8 cellular contexts compared by ENCODE assay signal in the genomic region with DNA sequence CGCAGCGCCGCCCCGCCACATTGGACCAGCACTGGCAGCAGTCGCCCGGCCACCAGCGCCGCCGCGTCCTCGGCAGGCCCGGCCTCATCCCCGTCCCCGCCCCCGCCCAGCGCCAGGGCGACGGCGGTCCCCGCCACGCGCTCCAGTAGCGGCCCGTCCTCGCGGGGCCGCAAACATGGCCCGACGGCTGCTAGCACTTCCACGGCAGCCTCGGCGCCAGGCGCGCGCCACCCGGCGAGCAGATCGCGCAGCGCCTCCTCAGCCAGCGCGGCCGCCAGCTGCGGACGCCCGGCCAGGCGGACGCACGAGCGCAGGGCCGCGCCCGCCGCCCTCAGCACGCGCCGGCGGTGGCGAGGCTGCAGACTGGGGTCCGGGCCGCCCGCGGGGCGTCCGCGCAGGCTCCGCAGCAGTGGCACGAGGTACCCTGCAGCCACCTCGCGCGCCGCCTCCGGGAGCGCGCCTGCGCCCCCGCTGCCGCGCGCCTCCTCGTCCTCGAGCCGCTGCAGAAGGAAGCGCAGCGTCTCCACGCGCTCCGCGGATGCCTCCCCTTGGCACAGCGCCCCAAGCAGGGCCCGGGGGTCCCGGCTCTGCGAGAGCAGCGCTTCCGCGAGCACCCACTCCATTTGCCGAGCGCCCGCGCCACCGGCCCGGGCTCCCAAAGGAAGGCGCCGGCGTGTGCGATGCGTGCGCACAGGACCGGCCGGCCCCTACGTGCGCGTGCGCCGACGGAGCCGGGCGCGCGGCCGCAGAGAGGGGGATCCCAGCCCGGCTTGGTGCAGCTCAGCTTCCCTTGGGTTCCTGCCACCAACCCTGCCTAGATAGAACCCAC. TPM values are rescaled to one million over a fixed set of nuclear protein-coding genes. Genes with fewer than 3 reads are reported as not detected.
DNase-seq lines count a peak whose midpoint lies in the region; TF ChIP-seq lines count a peak whose summit lies in the region.

TARBP1 (minus strand) TSS at position 699 of the 829 bp plus-strand sequence; CDS start at position 623, 76 bp downstream.

- H3K9me3 Mint-ChIP-seq in activated naive CD4-positive, alpha-beta T cell treated with anti-CD3 and anti-CD28 coated beads, Interleukin-2, amount 50 U/mL, for 24 hours: no peaks in the 10 kb centered on the region
- peaks cover 5% of the 10 kb centered on the region for H3K9me3 Mint-ChIP-seq in glutamatergic neuron (ENCODE audit: unreplicated experiment)

- peaks cover 5% of the 10 kb centered on the region for H3K4me1 ChIP-seq in MM.1S (ENCODE audit: low read length)
- peaks cover 4 to 17% of the 10 kb centered on the region in 2 experiments; a peak in 3 of 4 replicates for H3K4me1 ChIP-seq in SK-N-SH (ENCODE audit: control insufficient read depth in 1 of 2, insufficient read depth in 2 of 2, low read depth in 1 of 2, low read length in 1 of 2)
- H3K4me1 ChIP-seq in ovary (ENCODE audit: insufficient read depth): peaks cover 2% of the 10 kb centered on the region
- peaks cover 3% of the 10 kb centered on the region for H3K4me1 ChIP-seq in thymus (ENCODE audit: control insufficient read depth, insufficient read depth, low read length)

- H3K27ac Mint-ChIP-seq in activated naive CD4-positive, alpha-beta T cell treated with anti-CD3 and anti-CD28 coated beads, Interleukin-2, amount 50 U/mL, for 24 hours: peak within 1 kb of the TSS; percentile 70
- H3K27ac Mint-ChIP-seq in glutamatergic neuron (ENCODE audit: unreplicated experiment): peak within 1 kb of the TSS; percentile 86

- H3K36me3 ChIP-seq in MM.1S (replicated peaks; ENCODE audit: insufficient read depth, low read length): no peaks in the 10 kb centered on the region
- no peaks in the 10 kb centered on the region for H3K36me3 ChIP-seq in SK-N-SH (replicated peaks in 1 of 2; ENCODE audit: control insufficient read depth in 1 of 2, insufficient read depth in 2 of 2, low read length in 1 of 2)
- no peaks in the 10 kb centered on the region for H3K36me3 ChIP-seq in ovary
- H3K36me3 ChIP-seq in thymus (ENCODE audit: control insufficient read depth, insufficient read depth): no peaks in the 10 kb centered on the region

- no peak; the same call in 1 of the 2 replicates for TF ChIP-seq RAD21 in SK-N-SH (IDR thresholded peaks at IDR 0.05; ENCODE audit: low read length)

- H3K4me2 ChIP-seq in MM.1S (ENCODE audit: low read depth, low read length): peak within 1 kb of the TSS; percentile 99
- H3K4me2 ChIP-seq in SK-N-SH: peak within 1 kb of the TSS; percentile 85

- 4% methylated on average over 10 of the region's 122 CpGs for WGBS in SK-N-SH (ENCODE audit: low lambda C conversion rate)
- 0 to 1% (median 0%) methylated on average over 31 to 122 of the region's 122 CpGs for WGBS in ovary, 3 donors
- under 1% methylated on average over 122 of the region's 122 CpGs for WGBS in thymus

- H3K36me3 Mint-ChIP-seq in activated naive CD4-positive, alpha-beta T cell treated with anti-CD3 and anti-CD28 coated beads, Interleukin-2, amount 50 U/mL, for 24 hours: peaks cover 4% of the 10 kb centered on the region
- no peaks in the 10 kb centered on the region for H3K36me3 Mint-ChIP-seq in glutamatergic neuron (ENCODE audit: unreplicated experiment)

- TF ChIP-seq EP300 in SK-N-SH (IDR thresholded peaks at IDR 0.05; ENCODE audit: borderline replicate concordance in 1 of 2, low read depth in 1 of 2, low read length in 1 of 2) (no peak), ovary (IDR thresholded peaks at IDR 0.05) (no peak)

- 0 out of 2 replicates have a peak, but pooled peaks cover 13% of the 10 kb centered on the region for H3K27me3 ChIP-seq in MM.1S (replicated peaks; ENCODE audit: insufficient read depth, low read length)
- no peaks in the 10 kb centered on the region for H3K27me3 ChIP-seq in SK-N-SH (ENCODE audit: insufficient read depth)
- no peaks in the 10 kb centered on the region for H3K27me3 ChIP-seq in ovary
- H3K27me3 ChIP-seq in thymus (ENCODE audit: control insufficient read depth, insufficient read depth): no peaks in the 10 kb centered on the region

- H2AFZ ChIP-seq in MM.1S (ENCODE audit: low read length): peak within 1 kb of the TSS; percentile 88
- peak within 1 kb of the TSS; percentile 76; the same call in 1 of the 2 replicates for H2AFZ ChIP-seq in SK-N-SH (ENCODE audit: low read depth)

- H3K4me1 Mint-ChIP-seq in activated naive CD4-positive, alpha-beta T cell treated with anti-CD3 and anti-CD28 coated beads, Interleukin-2, amount 50 U/mL, for 24 hours: peaks cover 37% of the 10 kb centered on the region
- peaks cover 13% of the 10 kb centered on the region for H3K4me1 Mint-ChIP-seq in glutamatergic neuron (ENCODE audit: low read depth, unreplicated experiment)

- no peak for TF ChIP-seq POLR2A in ovary (IDR thresholded peaks at IDR 0.05)

- H3K9me2 ChIP-seq in MM.1S (replicated peaks; ENCODE audit: insufficient read depth, low read length): no peaks in the 10 kb centered on the region
- H3K9me2 ChIP-seq in SK-N-SH: no peaks in the 10 kb centered on the region

- H3K9me3 ChIP-seq in MM.1S (replicated peaks; ENCODE audit: insufficient read depth, low read length): no peaks in the 10 kb centered on the region
- H3K9me3 ChIP-seq in SK-N-SH: no peaks in the 10 kb centered on the region
- no peaks in the 10 kb centered on the region for H3K9me3 ChIP-seq in ovary
- no peaks in the 10 kb centered on the region for H3K9me3 ChIP-seq in thymus (ENCODE audit: control insufficient read depth)

- H3K9ac ChIP-seq in MM.1S (ENCODE audit: low read length) (peak within 1 kb of the TSS; percentile 79), SK-N-SH (peak within 1 kb of the TSS; percentile 69; the same call in 1 of the 2 replicates)

- peak; percentile 43 for TF ChIP-seq CTCF in GM10248 (IDR thresholded peaks at IDR 0.05; ENCODE audit: control extremely low read depth, extremely low read depth, low read depth, missing control alignments)
- 0 out of 2 replicates have a peak, but pooled peaks have one; percentile 11 for TF ChIP-seq CTCF in MM.1S (IDR thresholded peaks at IDR 0.05; ENCODE audit: low read length)
- no peak for TF ChIP-seq CTCF in SK-N-SH (IDR thresholded peaks at IDR 0.05)
- no peak for TF ChIP-seq CTCF in glutamatergic neuron (IDR thresholded peaks at IDR 0.05; ENCODE audit: partially characterized antibody, unreplicated experiment)
- TF ChIP-seq CTCF in ovary (IDR thresholded peaks at IDR 0.05): peak in 1 of 3 donors; percentile 5

- DNase-seq in GM10248 (ENCODE audit: extremely low spot score): peak; percentile 88
- peak; percentile 69 for DNase-seq in HCEC 1CT
- peak; percentile 88 for DNase-seq in MM.1S
- peak; percentile 96 for DNase-seq in SK-N-SH
- DNase-seq in glutamatergic neuron: peak; percentile 83
- DNase-seq in ovary: peak; percentile 33 to 80 (median 61)

- H3K27ac ChIP-seq in MM.1S (ENCODE audit: low read length) (peak within 1 kb of the TSS; percentile 63; the same call in 1 of the 2 replicates), SK-N-SH (ENCODE audit: low read depth in 2 of 2, low read length in 1 of 2) (peak within 1 kb of the TSS; percentile 22 to 91; a peak in 3 of 4 replicates), ovary (peak within 1 kb of the TSS; percentile 56 to 77), thymus (ENCODE audit: low read depth) (peak within 1 kb of the TSS; percentile 91)

- peak within 1 kb of the TSS; percentile 90 for H3K4me3 Mint-ChIP-seq in activated naive CD4-positive, alpha-beta T cell treated with anti-CD3 and anti-CD28 coated beads, Interleukin-2, amount 50 U/mL, for 24 hours
- H3K4me3 Mint-ChIP-seq in glutamatergic neuron (ENCODE audit: unreplicated experiment): peak within 1 kb of the TSS; percentile 95

- POLR2A ChIA-PET in GM10248 (lab: Yijun Ruan, JAX): interaction anchor here (0.6 kb wide), 1 partner anchor 841 kb away, joined by 4 read pairs; no protein-coding TSS in a partner anchor
- POLR2A ChIA-PET in SK-N-SH (lab: Yijun Ruan, JAX): interaction anchor here (1.0 to 2.2 kb wide), 8 partner anchors 12 to 246 kb away, joined by 3 to 9 read pairs (median 4); partner anchors contain the start of gene COA6

- no peaks in the 10 kb centered on the region for H4K20me1 ChIP-seq in MM.1S (ENCODE audit: insufficient read depth, low read length)
- no peaks in the 10 kb centered on the region for H4K20me1 ChIP-seq in SK-N-SH (ENCODE audit: insufficient read depth)

- peaks cover 2% of the 10 kb centered on the region for H3K27me3 Mint-ChIP-seq in activated naive CD4-positive, alpha-beta T cell treated with anti-CD3 and anti-CD28 coated beads, Interleukin-2, amount 50 U/mL, for 24 hours
- peaks cover 8% of the 10 kb centered on the region for H3K27me3 Mint-ChIP-seq in glutamatergic neuron (ENCODE audit: unreplicated experiment)

- H3K4me3 ChIP-seq in MM.1S (ENCODE audit: low read length): peak within 1 kb of the TSS; percentile 86
- H3K4me3 ChIP-seq in SK-N-SH (ENCODE audit: low read depth in 2 of 2, low read length in 1 of 2): peak within 1 kb of the TSS; percentile 73 to 78
- H3K4me3 ChIP-seq in ovary: peak within 1 kb of the TSS; percentile 63
- H3K4me3 ChIP-seq in thymus (ENCODE audit: low read length): peak within 1 kb of the TSS; percentile 84

- H3K79me2 ChIP-seq in MM.1S (ENCODE audit: low read length) (0 out of 2 replicates have a peak, but pooled peaks cover 4% of the 10 kb centered on the region), SK-N-SH (ENCODE audit: insufficient read depth) (peaks cover 23% of the 10 kb centered on the region)

- intact Hi-C loops in ovary (cut with DNase I): loop anchor here in 1 of 4 donors (5.0 kb wide), 1 partner anchor 949 kb away; no protein-coding TSS in a partner anchor

- H3F3A ChIP-seq in MM.1S (ENCODE audit: insufficient read depth, low read length): 0 out of 2 replicates have a peak, but pooled peaks cover 4% of the 10 kb centered on the region
- H3F3A ChIP-seq in SK-N-SH (replicated peaks; ENCODE audit: insufficient read depth): no peaks in the 10 kb centered on the region

- CTCF ChIA-PET in GM10248 (lab: Yijun Ruan, JAX) (interaction anchor here (0.6 to 2.6 kb wide), 10 partner anchors 8 to 685 kb away, joined by 3 to 14 read pairs (median 3); no protein-coding TSS in a partner anchor), SK-N-SH (lab: Yijun Ruan, JAX) (interaction anchor here (0.6 to 2.6 kb wide), 12 partner anchors 8 to 999 kb away, joined by 3 to 21 read pairs (median 3); no protein-coding TSS in a partner anchor)

TF ChIP-seq in SK-N-SH, 30 proteins besides CTCF, POLR2A, EP300 and RAD21 (continues in another document):
- TF ChIP-seq TAF1 (IDR thresholded peaks at IDR 0.05; ENCODE audit: borderline replicate concordance, low read depth, low read length): peak; percentile 63; the same call in 1 of the 2 replicates
- TF ChIP-seq NRF1 (IDR thresholded peaks at IDR 0.05; ENCODE audit: low read depth, low read length): peak; percentile 78

RNA-seq across cellular contexts. Expression of gene TARBP1, which starts in this region (rescaled TPM):
- polyA plus RNA-seq in SK-N-SH (2012; rRNA removed) (33.0 and 46.1 TPM in 2 replicates), ovary (10 to 100 TPM in 1 of 2 donors, 1 to 10 TPM in 1; 4.8 to 15.4 TPM), thymus (66.3 TPM)
- 18.7 and 21.0 TPM in 2 replicates for polyA plus RNA-seq in SK-N-SH (2012; cell fraction: cytosol; rRNA removed)
- 146 and 210 TPM in 2 replicates for polyA plus RNA-seq in SK-N-SH (2012; cell fraction: nucleus; rRNA removed)
- total RNA-seq in glutamatergic neuron (ENCODE audit: unreplicated experiment) (32.4 TPM), ovary (10 to 100 TPM in 4 of 7 donors, 1 to 10 TPM in 3; 5.5 to 26.3 (median 10.8) TPM)

Comparison
In these comparisons a context has a peak if more than half of its experiments do, and no peak if none do; other contexts are left out.
1. Peak in every context shown above with its lines: DNase-seq, H3K4me3 ChIP-seq and H3K27ac ChIP-seq.
2. CTCF ChIP-seq: peak in GM10248 (single experiment) and MM.1S (single experiment); none in SK-N-SH (single experiment) and glutamatergic neuron (single experiment).